In the genomic region with DNA sequence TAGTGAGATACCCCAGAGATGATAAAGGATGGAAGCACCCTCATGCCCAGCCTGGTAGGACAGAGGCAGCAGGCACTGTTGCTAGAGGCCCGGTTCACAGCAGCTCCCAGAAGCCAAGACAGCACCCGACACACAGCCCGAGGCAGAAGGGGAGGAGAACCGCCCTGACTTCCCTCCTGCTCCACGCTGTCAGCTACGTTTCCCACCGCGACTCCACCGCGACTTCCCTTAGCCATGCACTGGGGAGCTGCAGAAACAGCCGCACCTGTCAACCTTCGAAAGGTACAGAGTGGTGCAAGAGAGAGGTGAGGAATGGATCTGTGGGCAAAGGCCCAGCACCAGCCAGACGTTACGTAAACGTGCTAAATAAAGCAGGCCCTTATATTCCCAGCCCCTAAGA, we compare ENCODE assay signal across 21 cellular contexts.
DNase-seq lines count a peak whose midpoint lies in the region; FAIRE-seq and TF ChIP-seq lines count a peak whose summit lies in the region.
"Had no signal": no experiment of that assay in that cellular context is flagged by ENCODE, and none has a peak within 500 bp of the region (broad histone marks: within the 10 kb centered on the region; RNA-seq: fewer than 3 reads in every experiment).

No MANE protein-coding gene starts in this region.

- H4K5ac ChIP-seq in H1 (ENCODE audit: insufficient read length, low read depth, low read length): no peak overlapping the region

- no peak overlapping the region for H3K14ac ChIP-seq in H1 (ENCODE audit: insufficient read length)

- H3K56ac ChIP-seq in H1 (replicated peaks; ENCODE audit: insufficient read length, low read depth, low read length): no peak overlapping the region

- H3K79me1 ChIP-seq in H1 (ENCODE audit: low read depth, low read length): no peaks in the 10 kb centered on the region

- H3K27me3 ChIP-seq in H1 (replicated peaks in 1 of 4; ENCODE audit: control insufficient read depth in 3 of 4, extremely low read depth in 1 of 4, insufficient read depth in 3 of 4, low read length in 3 of 4): no peaks in the 10 kb centered on the region
- H3K27me3 ChIP-seq: BLaER1 had no signal

- TF ChIP-seq POLR2A in H1 (IDR thresholded peaks at IDR 0.05; ENCODE audit: control extremely low read depth in 1 of 2, low read depth in 2 of 2, low read length in 2 of 2): no peak

- H3K9me3 ChIP-seq in H1 (ENCODE audit: insufficient read depth in 2 of 2, low read depth in 1 of 2, low read length in 1 of 2): no peaks in the 10 kb centered on the region
- H3K9me3 ChIP-seq: BLaER1, Caco-2 had no signal

- no peaks in the 10 kb centered on the region for H4K20me1 ChIP-seq in H1 (replicated peaks in 1 of 2; ENCODE audit: control insufficient read depth in 1 of 2, insufficient read depth in 2 of 2, low read length in 2 of 2)
- H4K20me1 ChIP-seq: BLaER1 had no signal

- H2BK15ac ChIP-seq in H1 (ENCODE audit: low read length): 0 out of 2 replicates have a peak overlapping the region, but pooled peaks have one; percentile 1

- no peaks in the 10 kb centered on the region for H3K36me3 ChIP-seq in H1 (ENCODE audit: control insufficient read depth in 2 of 4, insufficient read depth in 4 of 4, low read length in 3 of 4)
- H3K36me3 ChIP-seq: BLaER1 had no signal

- POLR2A ChIA-PET in H1 (lab: Charles Lee; ENCODE audit: partially characterized antibody): no interaction called here

- peaks cover 0 to 3% (median 1%) of the 10 kb centered on the region in 4 experiments; a peak in 2 of 7 replicates for H3K4me1 ChIP-seq in H1 (replicated peaks in 1 of 4; ENCODE audit: control insufficient read depth in 3 of 4, insufficient read depth in 4 of 4, low read length in 3 of 4)
- H3K4me1 ChIP-seq: BLaER1, Caco-2 had no signal

- H2AFZ ChIP-seq in H1 (ENCODE audit: low read length): no peak overlapping the region

- no peak overlapping the region for H3K4me2 ChIP-seq in H1 (ENCODE audit: insufficient read depth in 1 of 2, low read depth in 2 of 2, low read length in 2 of 2)
- H3K4me2 ChIP-seq: BLaER1 had no signal

- H3K4ac ChIP-seq in H1 (replicated peaks; ENCODE audit: insufficient read length, low read depth, low read length): no peak overlapping the region

- no peak for TF ChIP-seq RAD21 in H1 (IDR thresholded peaks at IDR 0.05 in 1 of 2, conservative IDR thresholded peaks at IDR 0.05 in 1 of 2; ENCODE audit: low read depth in 2 of 2, low read length in 2 of 2)

- H3K23me2 ChIP-seq in H1 (ENCODE audit: low read depth, low read length): no peaks in the 10 kb centered on the region; the same call in 1 of the 2 replicates

- no peak overlapping the region for H3K9ac ChIP-seq in H1 (replicated peaks in 1 of 4; ENCODE audit: extremely low read depth in 1 of 4, low read depth in 3 of 4, low read length in 3 of 4)
- H3K9ac ChIP-seq: BLaER1 had no signal

- no peaks in the 10 kb centered on the region for H3K79me2 ChIP-seq in H1 (ENCODE audit: control insufficient read depth in 1 of 2, insufficient read depth in 2 of 2, low read length in 2 of 2)

- H3K27ac ChIP-seq in H1 (ENCODE audit: low read depth, low read length): no peak overlapping the region
- peak overlapping the region; percentile 40 for H3K27ac ChIP-seq in temporal lobe (ENCODE audit: low read depth, low read length)
- H3K27ac ChIP-seq: 22Rv1, BLaER1, C4-2B had no signal

- no peak overlapping the region for H2BK12ac ChIP-seq in H1 (ENCODE audit: low read depth, low read length)

- no peak overlapping the region for H2BK120ac ChIP-seq in H1 (replicated peaks; ENCODE audit: low read depth, low read length)

- no peak overlapping the region for H3K23ac ChIP-seq in H1 (ENCODE audit: insufficient read length)

- 94% methylated on average over 10 of the region's 15 CpGs; no CpG with 5 or more reads in 1 of the 2 experiments for WGBS in H1 (ENCODE audit: extremely low coverage in 1 of 2, insufficient coverage in 1 of 2, insufficient read length in 1 of 2, insufficient replicate concordance in 2 of 2, low coverage in 1 of 2, low lambda C conversion rate in 2 of 2, missing lambda C conversion rate in 1 of 2), 2 experiments

- no peak overlapping the region for H2AK5ac ChIP-seq in H1 (ENCODE audit: low read depth, low read length)

- DNase-seq in NCI-H2029 (lab: John Stamatoyannopoulos, UW): peak; percentile 13
- DNase-seq in NCI-H2029 treated with DMSO at 0.1 percent for 48 hours (lab: John Stamatoyannopoulos, UW): no peak
- peak; percentile 58 for DNase-seq in Jurkat, Clone E6-1 (ENCODE audit: low read depth, low spot score)
- DNase-seq in H1 (ENCODE audit: low read depth in 1 of 2, low spot score in 2 of 2): no peak
- DNase-seq in NCI-H2227 treated with DMSO at 0.1 percent for 48 hours (lab: John Stamatoyannopoulos, UW): no peak
- no peak for DNase-seq in activated gamma-delta T cell treated with Interleukin-2 at 50 U/mL for 16 hours
- no peak for DNase-seq in KG1 (lab: John Stamatoyannopoulos, UW)
- DNase-seq: Caco-2; CD4-positive, CD25-positive, alpha-beta regulatory T cell; CD8-positive, alpha-beta T cell; DMS153; DND-41; GDM1; H9 had no signal

- H4K91ac ChIP-seq in H1 (replicated peaks; ENCODE audit: insufficient read length, low read length): no peak overlapping the region

- H3K18ac ChIP-seq in H1 (ENCODE audit: extremely low read depth, low read length): no peak overlapping the region

- peak overlapping the region; percentile 3; the same call in 1 of the 2 replicates for H3K4me3 ChIP-seq in Jurkat, Clone E6-1 (ENCODE audit: low read length)
- H3K4me3 ChIP-seq in H1 (ENCODE audit: extremely low read depth in 1 of 4, insufficient read depth in 2 of 4, low read depth in 3 of 4, low read length in 4 of 4): no peak overlapping the region
- H3K4me3 ChIP-seq: BLaER1 had no signal

- CTCF ChIA-PET in H1 (lab: Charles Lee; ENCODE audit: partially characterized antibody): interaction anchor here (0.7 to 1.6 kb wide), 2 partner anchors 14 to 142 kb away, joined by 3 read pairs; no protein-coding TSS in a partner anchor

- TF ChIP-seq EP300 in H1 (IDR thresholded peaks at IDR 0.05; ENCODE audit: borderline replicate concordance in 1 of 2, low read depth in 2 of 2, low read length in 2 of 2): no peak

- H2BK5ac ChIP-seq in H1 (ENCODE audit: low read depth, low read length): no peak overlapping the region

- no peak for FAIRE-seq in H1 (lab: Jason Lieb, UNC)
- FAIRE-seq: A204.1, GM12891, GM18507 had no signal

- no peak overlapping the region for H2BK20ac ChIP-seq in H1 (ENCODE audit: low read length)

- no peak for TF ChIP-seq CTCF in H1 (IDR thresholded peaks at IDR 0.05; ENCODE audit: control extremely low read depth in 1 of 3, insufficient read depth in 1 of 3, low read depth in 1 of 3, low read length in 3 of 3)

- no peak overlapping the region for H4K8ac ChIP-seq in H1 (ENCODE audit: extremely low read depth, insufficient read depth, low read length)

TF ChIP-seq in H1, 55 proteins besides CTCF, POLR2A, EP300 and RAD21:
- no peak for TF ChIP-seq HDAC6 (IDR thresholded peaks at IDR 0.05; ENCODE audit: low read depth, low read length)
- no peak for TF ChIP-seq SAP30 (IDR thresholded peaks at IDR 0.05; ENCODE audit: insufficient read depth, insufficient replicate concordance, low read length)
- TF ChIP-seq CHD2 (IDR thresholded peaks at IDR 0.05; ENCODE audit: low read length): no peak
- TF ChIP-seq KDM1A (IDR thresholded peaks at IDR 0.05; ENCODE audit: borderline replicate concordance, low read length): no peak
- no peak for TF ChIP-seq SUZ12 (IDR thresholded peaks at IDR 0.05; ENCODE audit: low read length)

Comparison
In these comparisons a context has a peak if more than half of its experiments do, and no peak if none do; other contexts are left out.
1. DNase-seq: peak in NCI-H2029 (single experiment) and Jurkat, Clone E6-1 (single experiment); none in NCI-H2029 treated with DMSO at 0.1 percent for 48 hours (single experiment), H1 (0 of 2), NCI-H2227 treated with DMSO at 0.1 percent for 48 hours (single experiment), activated gamma-delta T cell treated with Interleukin-2 at 50 U/mL for 16 hours (single experiment) and KG1 (single experiment).